8 cellular contexts compared by ENCODE assay signal in the genomic region with DNA sequence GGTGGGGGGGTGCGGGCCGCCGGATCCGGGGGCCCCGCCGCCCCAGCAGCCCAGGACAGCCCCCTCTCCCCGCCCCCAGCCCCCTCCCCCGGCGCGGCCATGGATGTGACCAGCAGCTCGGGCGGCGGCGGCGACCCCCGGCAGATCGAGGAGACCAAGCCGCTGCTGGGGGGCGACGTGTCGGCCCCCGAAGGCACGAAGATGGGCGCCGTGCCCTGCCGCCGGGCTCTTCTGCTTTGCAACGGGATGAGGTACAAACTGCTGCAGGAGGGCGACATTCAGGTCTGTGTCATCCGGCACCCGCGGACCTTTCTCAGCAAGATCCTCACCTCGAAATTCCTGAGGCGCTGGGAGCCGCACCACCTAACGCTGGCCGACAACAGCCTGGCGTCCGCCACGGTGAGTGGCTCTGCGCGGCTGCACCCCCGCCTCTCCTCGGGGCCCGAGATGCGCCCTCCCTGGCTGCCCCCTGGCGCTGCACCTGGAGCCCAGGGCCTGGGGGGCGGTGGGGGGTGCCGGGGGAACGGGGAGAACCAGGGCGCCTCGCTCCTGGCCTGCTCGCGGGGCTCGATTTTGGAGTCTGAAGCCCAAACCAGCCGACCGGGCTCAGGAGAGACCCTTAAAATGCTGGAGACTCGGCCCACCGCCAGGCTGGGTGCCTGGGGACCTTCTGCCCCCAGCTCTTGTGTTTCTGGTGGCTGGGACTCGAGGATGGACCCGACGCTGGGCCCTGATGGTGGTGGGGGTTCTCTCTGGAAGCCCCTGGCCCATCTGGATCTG. TPM values are rescaled to one million over a fixed set of nuclear protein-coding genes. Genes with fewer than 3 reads are reported as not detected.
A peak's percentile ranks its signal among the peaks of the same experiment; 100 is the strongest.
DNase-seq lines count a peak whose midpoint lies in the region; ATAC-seq and TF ChIP-seq lines count a peak whose summit lies in the region.

No MANE protein-coding gene starts in this region.

- H2AK5ac ChIP-seq in mesenchymal stem cell (ENCODE audit: low read length, severe bottlenecking), result peak overlapping the region; percentile 77

- H2BK120ac ChIP-seq in mesenchymal stem cell (ENCODE audit: low read depth, low read length), result peak overlapping the region; percentile 52

- peak overlapping the region; percentile 74 for H4K91ac ChIP-seq in mesenchymal stem cell (ENCODE audit: low read length)

- peaks cover 18% of the 10 kb centered on the region for H3K79me1 ChIP-seq in mesenchymal stem cell (replicated peaks; ENCODE audit: low read length, poor library complexity, severe bottlenecking)

- H3K4ac ChIP-seq in mesenchymal stem cell (ENCODE audit: low read depth in 1 of 2, low read length in 2 of 2), result peak overlapping the region in 1 of 2 experiments; percentile 83

- peak overlapping the region; percentile 97 for H3K4me2 ChIP-seq in mesenchymal stem cell (ENCODE audit: low read length, poor library complexity, severe bottlenecking)

- peak overlapping the region; percentile 77 for H4K8ac ChIP-seq in mesenchymal stem cell (ENCODE audit: low read length)

- in situ Hi-C loops in ACHN (cut with HindIII; ENCODE audit: low pct_ligation_motif_present, low pct_unique_long_range_greater_than_20kb, low sequenced_read_pairs), result no loop called here
- in situ Hi-C loops in GM13976 (cut with MboI; ENCODE audit: low sequenced_read_pairs, unreplicated experiment), result no loop called here

- H3K9me3 ChIP-seq in duodenal mucosa (ENCODE audit: control insufficient read depth in 1 of 2, low read length in 2 of 2) (no peaks in the 10 kb centered on the region), mesenchymal stem cell (ENCODE audit: control insufficient read depth, low read length) (no peaks in the 10 kb centered on the region), thyroid gland (no peaks in the 10 kb centered on the region)

- peak overlapping the region; percentile 87 to 88 for H3K18ac ChIP-seq in mesenchymal stem cell (ENCODE audit: low read depth in 1 of 2, low read length in 2 of 2)

- H2BK12ac ChIP-seq in mesenchymal stem cell (ENCODE audit: low read length in 2 of 2), result peak overlapping the region in 1 of 2 experiments; percentile 68

- peak overlapping the region; percentile 87 for H3K27ac ChIP-seq in duodenal mucosa (ENCODE audit: low read depth, low read length)
- peak overlapping the region; percentile 35 for H3K27ac ChIP-seq in mesenchymal stem cell (ENCODE audit: low read length, poor library complexity, severe bottlenecking)
- H3K27ac ChIP-seq in thyroid gland, result peak overlapping the region; percentile 55 to 81 (median 77)

- under 1% methylated on average over 50 of the region's 62 CpGs for WGBS in mesenchymal stem cell
- 10% methylated on average over 3 of the region's 62 CpGs; no CpG with 5 or more reads in 1 of the 2 donors for WGBS in thyroid gland, 2 donors

- peak in 1 of 2 donors; percentile 30 for TF ChIP-seq POLR2A in thyroid gland (IDR thresholded peaks at IDR 0.05)

- peak overlapping the region; percentile 92 for H2BK15ac ChIP-seq in mesenchymal stem cell (ENCODE audit: low read depth, poor library complexity, severe bottlenecking)

- peak; percentile 42 for ATAC-seq in HG03460 (IDR thresholded peaks at IDR 0.05; ENCODE audit: unreplicated experiment)

- peak overlapping the region in 1 of 2 experiments; percentile 87 for H3K23ac ChIP-seq in mesenchymal stem cell (ENCODE audit: low read length in 2 of 2)

- H3K27me3 ChIP-seq in duodenal mucosa (ENCODE audit: control insufficient read depth in 1 of 2, insufficient read depth in 2 of 2, low read length in 2 of 2) (no peaks in the 10 kb centered on the region), mesenchymal stem cell (ENCODE audit: control insufficient read depth in 1 of 2, insufficient read depth in 1 of 2, low read length in 2 of 2) (peaks cover 24 to 26% of the 10 kb centered on the region in 2 experiments), thyroid gland (no peaks in the 10 kb centered on the region)

- peak overlapping the region; percentile 53 for H2BK5ac ChIP-seq in mesenchymal stem cell (ENCODE audit: low read depth, low read length, poor library complexity, severe bottlenecking)

- peak overlapping the region; percentile 59 to 95 for H3K14ac ChIP-seq in mesenchymal stem cell (ENCODE audit: low read length in 2 of 2)

- peak overlapping the region; percentile 30 for H2AFZ ChIP-seq in mesenchymal stem cell (ENCODE audit: low read depth, low read length)

- H3K36me3 ChIP-seq in duodenal mucosa (ENCODE audit: control insufficient read depth in 1 of 2, insufficient read depth in 2 of 2, low read length in 2 of 2) (no peaks in the 10 kb centered on the region), mesenchymal stem cell (ENCODE audit: control insufficient read depth in 1 of 2, insufficient read depth in 2 of 2, low read depth in 1 of 2, low read length in 2 of 2) (peaks cover 0 to 3% of the 10 kb centered on the region in 2 experiments), thyroid gland (no peaks in the 10 kb centered on the region)

- DNase-seq in ACHN (peak; percentile 73), GM13976 (ENCODE audit: low spot score) (peak; percentile 77), mesenchymal stem cell (peak; percentile 34), thyroid gland (peak; percentile 65 to 68), foreskin melanocyte (no peak)

- peak; percentile 39 for TF ChIP-seq CTCF in GM13976 (IDR thresholded peaks at IDR 0.05; ENCODE audit: borderline replicate concordance, control extremely low read depth, extremely low read depth, insufficient read depth, missing control alignments)
- TF ChIP-seq CTCF in WI38 (IDR thresholded peaks at IDR 0.05; ENCODE audit: low read depth, low read length), result no peak
- TF ChIP-seq CTCF in thyroid gland (IDR thresholded peaks at IDR 0.05), result peak in 2 of 6 experiments; percentile 2 to 19

- H3K4me1 ChIP-seq in duodenal mucosa (ENCODE audit: control insufficient read depth in 1 of 2, insufficient read depth in 2 of 2, low read length in 2 of 2) (peaks cover 40 to 44% of the 10 kb centered on the region in 2 donors), mesenchymal stem cell (ENCODE audit: control insufficient read depth, insufficient read depth, low read depth, low read length) (peaks cover 30% of the 10 kb centered on the region), thyroid gland (peaks cover 41 to 42% of the 10 kb centered on the region in 2 donors)

- peak overlapping the region; percentile 92 to 98 for H3K9ac ChIP-seq in duodenal mucosa (ENCODE audit: low read depth in 1 of 2, low read length in 2 of 2)
- peak overlapping the region; percentile 95 for H3K9ac ChIP-seq in mesenchymal stem cell (ENCODE audit: low read length)

- intact Hi-C loops in thyroid gland (cut with DNase I), result loop anchor here (5.0 kb wide), 1 partner anchor 97 kb away; no protein-coding TSS in a partner anchor

- H3K4me3 ChIP-seq in WI38 (ENCODE audit: low read depth, low read length) (peak overlapping the region; percentile 82), duodenal mucosa (ENCODE audit: low read depth in 1 of 2, low read length in 2 of 2) (peak overlapping the region; percentile 88 to 90), mesenchymal stem cell (ENCODE audit: insufficient read depth in 1 of 2, low read depth in 1 of 2, low read length in 2 of 2) (peak overlapping the region; percentile 79 to 91), thyroid gland (replicated peaks in 1 of 3) (peak overlapping the region; percentile 38 to 69 (median 42))

RNA-seq across cellular contexts. Expression of gene CMIP, which starts 0.7 kb away (rescaled TPM):
- polyA plus RNA-seq in mesenchymal stem cell (2013, experiment 1 of 2), result 34.5 TPM
- 34.1 TPM for polyA plus RNA-seq in mesenchymal stem cell (2013, experiment 2 of 2)
- total RNA-seq in thyroid gland, result 10 to 100 TPM; 15.5 to 65.9 (median 20.2) TPM

Comparison
In these comparisons a context has a peak if more than half of its experiments do, and no peak if none do; other contexts are left out.
1. H3K27ac ChIP-seq: peak in every context shown above with its lines; median percentile 87 in duodenal mucosa; 77 in thyroid gland; 35 in mesenchymal stem cell.